Comparison of ENCODE assay signal across 1 cellular context in genomic region chr11:78841451-78842060, GRCh38.
TF ChIP-seq lines count a peak whose summit lies in the region.

No MANE protein-coding gene starts in this region.

TF ChIP-seq in IMR-90, 13 proteins besides CTCF, POLR2A, EP300 and RAD21 (continued from another document):
- TF ChIP-seq ELK1 (IDR thresholded peaks at IDR 0.05; ENCODE audit: borderline replicate concordance, low read depth, low read length): no peak
